In genomic region chr3:23712656-23713559, GRCh38 we compare ENCODE assay signal across 9 cellular contexts.
DNase-seq lines count a peak whose midpoint lies in the region; TF ChIP-seq lines count a peak whose summit lies in the region.
"Had no signal": no experiment of that assay in that cellular context is flagged by ENCODE, and none has a peak within 500 bp of the region (broad histone marks: within the 10 kb centered on the region; RNA-seq: fewer than 3 reads in every experiment).

No MANE protein-coding gene starts in this region.

- no peak overlapping the region for H2AFZ ChIP-seq in trophoblast cell (ENCODE audit: insufficient read depth, low read length, poor library complexity)

- H3K4me3 ChIP-seq in NT2/D1 (ENCODE audit: insufficient read length, low read depth) = no peak overlapping the region
- peak overlapping the region; percentile 15 for H3K4me3 ChIP-seq in fibroblast of the aortic adventitia (ENCODE audit: low read depth, low read length)
- no peak overlapping the region for H3K4me3 ChIP-seq in trophoblast cell (ENCODE audit: low read depth, low read length)

- H3K79me1 ChIP-seq in trophoblast cell (ENCODE audit: low read length) = no peaks in the 10 kb centered on the region

- H4K12ac ChIP-seq in trophoblast cell (ENCODE audit: low read depth, low read length) = no peak overlapping the region

- H2BK5ac ChIP-seq in trophoblast cell (ENCODE audit: low read depth, low read length, poor library complexity) = no peak overlapping the region

- no peak for TF ChIP-seq CTCF in fibroblast of the aortic adventitia (IDR thresholded peaks at IDR 0.05; ENCODE audit: insufficient read depth, low read length)

- H3K4me1 ChIP-seq in NT2/D1 (ENCODE audit: insufficient read depth, insufficient read length) (no peaks in the 10 kb centered on the region), trophoblast cell (ENCODE audit: control insufficient read depth in 1 of 2, insufficient read depth in 2 of 2, low read length in 2 of 2) (peaks cover 4 to 5% of the 10 kb centered on the region in 2 experiments)

- no peaks in the 10 kb centered on the region for H3K79me2 ChIP-seq in trophoblast cell (ENCODE audit: control insufficient read depth, insufficient read depth, low read length, poor library complexity)

- no CpG with 5 or more reads among the region's 9 CpGs for WGBS in trophoblast cell (ENCODE audit: extremely low coverage, insufficient coverage, insufficient read length)

- H3K4me2 ChIP-seq in trophoblast cell (ENCODE audit: low read length) = peak overlapping the region; percentile 13

- no peak overlapping the region for H3K27ac ChIP-seq in trophoblast cell (ENCODE audit: low read depth, low read length)

- H3K9me3 ChIP-seq in NT2/D1 (ENCODE audit: insufficient read depth, low read length) (peaks cover 14% of the 10 kb centered on the region), trophoblast cell (ENCODE audit: insufficient read depth, low read depth, low read length) (no peaks in the 10 kb centered on the region)

- H2BK12ac ChIP-seq in trophoblast cell (ENCODE audit: low read length) = no peak overlapping the region

- no peak overlapping the region for H4K8ac ChIP-seq in trophoblast cell (ENCODE audit: low read depth, low read length)

- H4K91ac ChIP-seq in trophoblast cell (ENCODE audit: low read depth, low read length) = no peak overlapping the region

- no peak overlapping the region for H3K4ac ChIP-seq in trophoblast cell (ENCODE audit: low read depth, low read length)

- no peak overlapping the region for H2AK5ac ChIP-seq in trophoblast cell (ENCODE audit: low read length)

- peak; percentile 64 for DNase-seq in ELR (ENCODE audit: low read depth)
- peak; percentile 76 for DNase-seq in NT2/D1 (ENCODE audit: low read depth, low spot score)
- peak; percentile 90 for DNase-seq in fibroblast of the aortic adventitia (ENCODE audit: low read depth)
- peak; percentile 85 to 87 for DNase-seq in trophoblast cell
- no peak for DNase-seq in 8988T
- DNase-seq in activated T-cell treated with anti-CD3 and anti-CD28 coated beads for 4 hours = no peak
- DNase-seq in activated CD4-positive, alpha-beta T cell treated with anti-CD3 and anti-CD28 coated beads, Interleukin-2, amount 50 U/mL, for 48 hours = no peak
- DNase-seq in RKO (ENCODE audit: low spot score) = no peak
- DNase-seq: activated naive CD8-positive, alpha-beta T cell treated with anti-CD3 and anti-CD28 coated beads, Interleukin-2, amount 10 ng/mL, durations not matched to agents 7 days and 5 days had no signal

- no peak overlapping the region for H3K18ac ChIP-seq in trophoblast cell (ENCODE audit: low read length)

- no peak overlapping the region for H2BK120ac ChIP-seq in trophoblast cell (ENCODE audit: insufficient read depth, low read length, poor library complexity)

- H3K27me3 ChIP-seq in NT2/D1 (ENCODE audit: insufficient read depth, insufficient read length) (no peaks in the 10 kb centered on the region), trophoblast cell (ENCODE audit: insufficient read depth, low read length) (no peaks in the 10 kb centered on the region)

- H3K14ac ChIP-seq in trophoblast cell (ENCODE audit: low read length) = no peak overlapping the region

- no peak overlapping the region for H3K23ac ChIP-seq in trophoblast cell (ENCODE audit: low read length)

- H3K36me3 ChIP-seq in NT2/D1 (ENCODE audit: insufficient read depth, insufficient read length, low read length) (no peaks in the 10 kb centered on the region), trophoblast cell (ENCODE audit: control insufficient read depth in 1 of 2, insufficient read depth in 2 of 2, low read length in 2 of 2) (no peaks in the 10 kb centered on the region)

- H3K9ac ChIP-seq in NT2/D1 (ENCODE audit: insufficient read length, low read depth) (no peak overlapping the region), trophoblast cell (ENCODE audit: low read length) (no peak overlapping the region)

Comparison
In these comparisons a context has a peak if more than half of its experiments do, and no peak if none do; other contexts are left out.
1. DNase-seq: peak in ELR (single experiment), NT2/D1 (single experiment), fibroblast of the aortic adventitia (single experiment) and trophoblast cell (2 of 2); none in 8988T (single experiment), activated T-cell treated with anti-CD3 and anti-CD28 coated beads for 4 hours (single experiment), activated CD4-positive, alpha-beta T cell treated with anti-CD3 and anti-CD28 coated beads, Interleukin-2, amount 50 U/mL, for 48 hours (0 of 2) and RKO (single experiment).